In genomic region chr1:231792634-231793033, GRCh38 we compare ENCODE assay signal across 27 cellular contexts.
"Had no signal": no experiment of that assay in that cellular context is flagged by ENCODE, and none has a peak within 500 bp of the region (broad histone marks: within the 10 kb centered on the region; RNA-seq: fewer than 3 reads in every experiment).

No MANE protein-coding gene starts in this region.

- H3K27ac ChIP-seq: body of pancreas, Peyer's patch, RWPE1, SJSA1 had no signal

- H3K4me3 ChIP-seq: body of pancreas, K562, Peyer's patch, SJSA1 had no signal

- ATAC-seq: activated CD8-positive, alpha-beta memory T cell treated with anti-CD3 and anti-CD28 coated beads, Interleukin-2, amount 10 ng/mL, durations not matched to agents 7 days and 5 days; body of pancreas; K562; T-helper 17 cell had no signal

- H3K36me3 ChIP-seq: Peyer's patch, SJSA1 had no signal

- DNase-seq: activated B cell treated with CpG ODN at 0.5 μM for 24 hours; activated CD4-positive, alpha-beta T cell treated with anti-CD3 and anti-CD28 coated beads for 1 hour; activated CD4-positive, alpha-beta T cell treated with anti-CD3 and anti-CD28 coated beads, Interleukin-2, amount 10 ng/mL, durations not matched to agents 24 days and 14 days; activated CD4-positive, alpha-beta T cell treated with anti-CD3 and anti-CD28 coated beads, Interleukin-2, amount 50 U/mL, for 48 hours; activated CD8-positive, alpha-beta memory T cell treated with anti-CD3 and anti-CD28 coated beads, Interleukin-2, amount 10 ng/mL, durations not matched to agents 7 days and 5 days; activated effector memory CD4-positive, alpha-beta T cell treated with Interleukin-2 at 50 U/mL for 16 hours; activated naive CD4-positive, alpha-beta T cell; activated T-cell treated with anti-CD3 and anti-CD28 coated beads, Interleukin-2, amount 50 U/mL, for 24 hours; aorta; body of pancreas; Karpas-422; MM.1S; NCI-H1105; NCI-H1436; NCI-H1694 treated with DMSO at 0.1 percent for 48 hours; NCI-H2029 treated with DMSO at 0.1 percent for 48 hours; NCI-H526; NCI-H774; NK-92 treated with Interleukin-12 subunit alpha and Interleukin-12 subunit beta, amount 100 ng/mL, for 24 hours; OCI-M1; Peyer's patch; SHP77; T-helper 17 cell; T-helper 9 cell had no signal

- H3K27me3 ChIP-seq: body of pancreas, Peyer's patch, SJSA1 had no signal

- H3K4me1 ChIP-seq: body of pancreas, Peyer's patch, SJSA1 had no signal

- H3K9me3 ChIP-seq: Peyer's patch, SJSA1 had no signal
